ENCODE assay signal across 1 cellular context in genomic region chr1:182601416-182601786, GRCh38.
TF ChIP-seq lines count a peak whose summit lies in the region.

No MANE protein-coding gene starts in this region.

TF ChIP-seq in K562, 482 proteins besides CTCF, POLR2A, EP300 and RAD21 (continued from another document):
- TF ChIP-seq DEAF1 (CRISPR knock-in tag; IDR thresholded peaks at IDR 0.05) = peak; percentile 97
- peak; percentile 66 for TF ChIP-seq ZNF384 (IDR thresholded peaks at IDR 0.05; ENCODE audit: low read depth, low read length)
